Comparison of ENCODE assay signal across 17 cellular contexts in genomic region chr11:65814131-65814959, GRCh38. TPM values are rescaled to one million over a fixed set of nuclear protein-coding genes. Genes with fewer than 3 reads are reported as not detected.
A peak's percentile ranks its signal among the peaks of the same experiment; 100 is the strongest.
DNase-seq lines count a peak whose midpoint lies in the region; ATAC-seq, FAIRE-seq and TF ChIP-seq lines count a peak whose summit lies in the region.
"Had no signal": no experiment of that assay in that cellular context is flagged by ENCODE, and none has a peak within 500 bp of the region (broad histone marks: within the 10 kb centered on the region; RNA-seq: fewer than 3 reads in every experiment).

No MANE protein-coding gene starts in this region.

- H3K4me3 Mint-ChIP-seq in MCF 10A (ENCODE audit: unreplicated experiment) (no peak overlapping the region), type B pancreatic cell (no peak overlapping the region)
- H3K4me3 Mint-ChIP-seq in CD4-positive, alpha-beta T cell: no peak overlapping the region
- no peak overlapping the region for H3K4me3 Mint-ChIP-seq in stimulated activated naive B cell treated with anti-CD40 and anti-IgM and Interleukin-4, amounts not matched to agents 10 μg/mL and 1 μg/mL and 100 μg/mL, for 72 hours
- H3K4me3 Mint-ChIP-seq: activated T-helper 17 cell treated with anti-CD3 and anti-CD28 coated beads, Interleukin-2, amount 50 U/mL, for 72 hours; natural killer cell had no signal

- H3K27me3 Mint-ChIP-seq in MCF 10A (ENCODE audit: insufficient read depth, unreplicated experiment) (no peaks in the 10 kb centered on the region), type B pancreatic cell (no peaks in the 10 kb centered on the region)
- H3K27me3 Mint-ChIP-seq in CD4-positive, alpha-beta T cell: no peaks in the 10 kb centered on the region
- H3K27me3 Mint-ChIP-seq in stimulated activated naive B cell treated with anti-CD40 and anti-IgM and Interleukin-4, amounts not matched to agents 10 μg/mL and 1 μg/mL and 100 μg/mL, for 72 hours: no peaks in the 10 kb centered on the region
- H3K27me3 Mint-ChIP-seq: activated T-helper 17 cell treated with anti-CD3 and anti-CD28 coated beads, Interleukin-2, amount 50 U/mL, for 72 hours had no signal

- H3K36me3 Mint-ChIP-seq in MCF 10A (ENCODE audit: insufficient read depth, unreplicated experiment) (no peaks in the 10 kb centered on the region), type B pancreatic cell (no peaks in the 10 kb centered on the region)
- H3K36me3 Mint-ChIP-seq in CD4-positive, alpha-beta T cell (ENCODE audit: low read depth): no peaks in the 10 kb centered on the region
- H3K36me3 Mint-ChIP-seq in stimulated activated naive B cell treated with anti-CD40 and anti-IgM and Interleukin-4, amounts not matched to agents 10 μg/mL and 1 μg/mL and 100 μg/mL, for 72 hours: peaks cover 0 to 3% of the 10 kb centered on the region in 2 donors
- H3K36me3 Mint-ChIP-seq: natural killer cell had no signal

- TF ChIP-seq RAD21 in HepG2 (CRISPR knock-in tag; IDR thresholded peaks at IDR 0.05): no peak

- in situ Hi-C loops in HepG2 (cut with HindIII; ENCODE audit: extremely low pct_ligation_motif_present, low pct_unique_long_range_greater_than_20kb): loop anchor here (10.0 kb wide), 1 partner anchor 100 kb away; the partner anchor contains the start of gene KAT5

- H3K79me2 ChIP-seq in HepG2 (ENCODE audit: insufficient read depth, low read length): no peaks in the 10 kb centered on the region

- no peak for TF ChIP-seq EP300 in HepG2 (IDR thresholded peaks at IDR 0.05; ENCODE audit: low read depth in 2 of 2, low read length in 2 of 2)
- TF ChIP-seq EP300 in HepG2 (CRISPR knock-in tag; IDR thresholded peaks at IDR 0.05; ENCODE audit: borderline replicate concordance): no peak

- no peaks in the 10 kb centered on the region for H3K36me3 ChIP-seq in breast epithelium
- H3K36me3 ChIP-seq in body of pancreas (replicated peaks in 1 of 2; ENCODE audit: insufficient read depth in 1 of 2, low read depth in 2 of 2): no peaks in the 10 kb centered on the region
- H3K36me3 ChIP-seq in HepG2 (replicated peaks in 1 of 2; ENCODE audit: control insufficient read depth in 1 of 2, insufficient read depth in 2 of 2, low read length in 2 of 2): no peaks in the 10 kb centered on the region
- H3K36me3 ChIP-seq: uterus had no signal

- peak overlapping the region in 1 of 3 donors; percentile 16 for H3K4me3 ChIP-seq in breast epithelium
- H3K4me3 ChIP-seq in body of pancreas: no peak overlapping the region
- no peak overlapping the region for H3K4me3 ChIP-seq in HepG2 (replicated peaks in 1 of 3; ENCODE audit: insufficient read depth in 1 of 3, low read depth in 2 of 3, low read length in 3 of 3)
- H3K4me3 ChIP-seq: esophagus muscularis mucosa, uterus had no signal

- CTCF ChIA-PET in MCF 10A (lab: Yijun Ruan, JAX): interaction anchor here (0.6 to 4.1 kb wide), 3 partner anchors 35 to 268 kb away, joined by 3 to 21 read pairs (median 13); partner anchors contain the start of gene KAT5
- CTCF ChIA-PET in HepG2 (lab: Yijun Ruan, JAX; ENCODE audit: low intra/inter-chr PET ratio, low total read pairs): no interaction called here
- CTCF ChIA-PET in CD4-positive, alpha-beta T cell (lab: Charles Lee): interaction anchor here (1.0 kb wide), 1 partner anchor 37 kb away, joined by 3 read pairs; no protein-coding TSS in a partner anchor

- TF ChIP-seq CTCF in breast epithelium (IDR thresholded peaks at IDR 0.05): no peak
- no peak for TF ChIP-seq CTCF in MCF 10A (IDR thresholded peaks at IDR 0.05; ENCODE audit: unreplicated experiment)
- TF ChIP-seq CTCF in body of pancreas (IDR thresholded peaks at IDR 0.05): no peak
- no peak for TF ChIP-seq CTCF in HepG2 (CRISPR knock-in tag; IDR thresholded peaks at IDR 0.05)
- TF ChIP-seq CTCF in type B pancreatic cell (conservative IDR thresholded peaks at IDR 0.05): no peak
- no peak for TF ChIP-seq CTCF in CD4-positive, alpha-beta T cell (IDR thresholded peaks at IDR 0.05)

- POLR2A ChIA-PET in MCF 10A (lab: Yijun Ruan, JAX) (interaction anchor here (0.8 kb wide), 1 partner anchor 22 kb away, joined by 3 read pairs; no protein-coding TSS in a partner anchor), HepG2 (lab: Yijun Ruan, JAX) (no interaction called here)
- POLR2A ChIA-PET in CD4-positive, alpha-beta T cell (lab: Charles Lee): no interaction called here

- H3K27ac ChIP-seq in breast epithelium (peak overlapping the region; percentile 61 to 84), body of pancreas (no peak overlapping the region), HepG2 (ENCODE audit: extremely low read length, insufficient read depth, low read length) (no peak overlapping the region)
- H3K27ac ChIP-seq in CD4-positive, alpha-beta T cell (ENCODE audit: low read depth, low read length): no peak overlapping the region
- H3K27ac ChIP-seq: esophagus muscularis mucosa, uterus had no signal

- no peaks in the 10 kb centered on the region for H4K20me1 ChIP-seq in HepG2 (ENCODE audit: insufficient read depth, low read length)

- intact Hi-C loops in breast epithelium (cut with DNase I; ENCODE audit: low total_unique reads): loop anchor here (5.0 kb wide), 1 partner anchor 1708 kb away; the partner anchor contains the start of gene CABP2
- intact Hi-C loops in MCF 10A (cut with micrococcal nuclease): no loop called here
- intact Hi-C loops in body of pancreas (cut with DNase I): loop anchor here (5.0 kb wide), 1 partner anchor 37 kb away; no protein-coding TSS in a partner anchor
- intact Hi-C loops in HepG2 (cut with micrococcal nuclease; ENCODE audit: unreplicated experiment): no loop called here
- intact Hi-C loops in CD4-positive, alpha-beta T cell (cut with DNase I, micrococcal nuclease): no loop called here

- H3K4me2 ChIP-seq in HepG2 (ENCODE audit: low read depth, low read length): no peak overlapping the region

- BruUV-seq in MCF 10A (replicated peaks; lab: Mats Ljungman, UMichigan) (no TSS peak), HepG2 (replicated peaks; lab: Mats Ljungman, UMichigan) (no TSS peak)

- no peak for ATAC-seq in body of pancreas
- ATAC-seq in HepG2: no peak
- ATAC-seq in CD4-positive, alpha-beta T cell (ENCODE audit: poor library complexity): no peak
- ATAC-seq in stimulated activated naive B cell treated with anti-CD40 and anti-IgM and Interleukin-4, amounts not matched to agents 10 μg/mL and 1 μg/mL and 100 μg/mL, for 72 hours (replicated peaks): no peak
- ATAC-seq: activated T-helper 17 cell treated with anti-CD3 and anti-CD28 coated beads, Interleukin-2, amount 50 U/mL, for 72 hours; natural killer cell had no signal

- no peak overlapping the region for H3K9ac ChIP-seq in HepG2 (ENCODE audit: insufficient read depth, low read depth, low read length)

- no peaks in the 10 kb centered on the region for H3K9me3 ChIP-seq in breast epithelium
- H3K9me3 ChIP-seq in body of pancreas: no peaks in the 10 kb centered on the region
- H3K9me3 ChIP-seq in HepG2 (ENCODE audit: low read length): no peaks in the 10 kb centered on the region
- no peaks in the 10 kb centered on the region for H3K9me3 ChIP-seq in CD4-positive, alpha-beta T cell (ENCODE audit: control insufficient read depth, low read length)
- H3K9me3 ChIP-seq: esophagus muscularis mucosa, uterus had no signal

- H2AFZ ChIP-seq in HepG2 (ENCODE audit: low read length): no peak overlapping the region

- DNase-seq in breast epithelium (ENCODE audit: low spot score in 2 of 2) (peak in 1 of 2 donors; percentile 82), MCF 10A (ENCODE audit: unreplicated experiment) (no peak), body of pancreas (peak in 3 of 4 donors; percentile 50 to 62 (median 58)), HepG2 (ENCODE audit: low spot score) (no peak), type B pancreatic cell (ENCODE audit: extremely low spot score, unreplicated experiment) (no peak), cerebellar nuclear complex (lab: John Stamatoyannopoulos, UW) (no peak)
- DNase-seq in CD4-positive, alpha-beta T cell: no peak
- no peak for DNase-seq in stimulated activated naive B cell treated with anti-CD40 and anti-IgM and Interleukin-4, amounts not matched to agents 10 μg/mL and 1 μg/mL and 100 μg/mL, for 72 hours
- DNase-seq: activated CD4-positive, alpha-beta T cell treated with anti-CD3 and anti-CD28 coated beads, Interleukin-2, amount 50 U/mL, for 1 hour; natural killer cell; NCI-H1092 treated with DMSO at 0.1 percent for 48 hours; NCI-H748 treated with DMSO at 0.1 percent for 48 hours; T-helper 1 cell; uterus had no signal

- H3K9me3 Mint-ChIP-seq in MCF 10A (ENCODE audit: unreplicated experiment) (no peaks in the 10 kb centered on the region), type B pancreatic cell (no peaks in the 10 kb centered on the region)
- no peaks in the 10 kb centered on the region for H3K9me3 Mint-ChIP-seq in CD4-positive, alpha-beta T cell
- H3K9me3 Mint-ChIP-seq in stimulated activated naive B cell treated with anti-CD40 and anti-IgM and Interleukin-4, amounts not matched to agents 10 μg/mL and 1 μg/mL and 100 μg/mL, for 72 hours: no peaks in the 10 kb centered on the region
- H3K9me3 Mint-ChIP-seq: activated T-helper 17 cell treated with anti-CD3 and anti-CD28 coated beads, Interleukin-2, amount 50 U/mL, for 72 hours; natural killer cell had no signal

- peaks cover 0 to 14% of the 10 kb centered on the region in 2 donors for H3K4me1 ChIP-seq in breast epithelium
- H3K4me1 ChIP-seq in body of pancreas: peaks cover 15% of the 10 kb centered on the region
- H3K4me1 ChIP-seq in HepG2 (ENCODE audit: insufficient read depth, low read length): peaks cover 15% of the 10 kb centered on the region
- H3K4me1 ChIP-seq: uterus had no signal

- H3K27ac Mint-ChIP-seq in MCF 10A (ENCODE audit: low read depth, unreplicated experiment) (no peak overlapping the region), type B pancreatic cell (peak overlapping the region; percentile 85)
- H3K27ac Mint-ChIP-seq in CD4-positive, alpha-beta T cell: no peak overlapping the region
- no peak overlapping the region for H3K27ac Mint-ChIP-seq in stimulated activated naive B cell treated with anti-CD40 and anti-IgM and Interleukin-4, amounts not matched to agents 10 μg/mL and 1 μg/mL and 100 μg/mL, for 72 hours
- H3K27ac Mint-ChIP-seq: activated T-helper 17 cell treated with anti-CD3 and anti-CD28 coated beads, Interleukin-2, amount 50 U/mL, for 72 hours had no signal

- H3K27me3 ChIP-seq in breast epithelium (no peaks in the 10 kb centered on the region), body of pancreas (no peaks in the 10 kb centered on the region), HepG2 (ENCODE audit: control insufficient read depth in 1 of 2, insufficient read depth in 2 of 2, low read length in 2 of 2) (peaks cover 4 to 37% of the 10 kb centered on the region in 2 experiments; a peak in 3 of 5 replicates)
- no peaks in the 10 kb centered on the region for H3K27me3 ChIP-seq in CD4-positive, alpha-beta T cell (ENCODE audit: control insufficient read depth, insufficient read depth, low read length)
- H3K27me3 ChIP-seq: esophagus muscularis mucosa, uterus had no signal

- 50 to 69% methylated on average over 15 to 18 of the region's 18 CpGs for WGBS in body of pancreas, 2 donors
- 61% methylated on average over 17 of the region's 18 CpGs for WGBS in HepG2 (ENCODE audit: low lambda C conversion rate)

- no peak for FAIRE-seq in HepG2 (lab: Jason Lieb, UNC)

- H3K4me1 Mint-ChIP-seq in MCF 10A (ENCODE audit: insufficient read depth, unreplicated experiment) (peaks cover 8% of the 10 kb centered on the region), type B pancreatic cell (ENCODE audit: unreplicated experiment) (peaks cover 29% of the 10 kb centered on the region)
- peaks cover 11% of the 10 kb centered on the region for H3K4me1 Mint-ChIP-seq in CD4-positive, alpha-beta T cell (ENCODE audit: low read depth)
- peaks cover 17 to 29% of the 10 kb centered on the region in 2 donors for H3K4me1 Mint-ChIP-seq in stimulated activated naive B cell treated with anti-CD40 and anti-IgM and Interleukin-4, amounts not matched to agents 10 μg/mL and 1 μg/mL and 100 μg/mL, for 72 hours
- H3K4me1 Mint-ChIP-seq: activated T-helper 17 cell treated with anti-CD3 and anti-CD28 coated beads, Interleukin-2, amount 50 U/mL, for 72 hours had no signal

- TF ChIP-seq POLR2A in breast epithelium (IDR thresholded peaks at IDR 0.05): no peak
- no peak for TF ChIP-seq POLR2A in body of pancreas (IDR thresholded peaks at IDR 0.05)
- no peak for TF ChIP-seq POLR2A in HepG2 (IDR thresholded peaks at IDR 0.05; ENCODE audit: insufficient read depth in 1 of 2, low read depth in 2 of 2, low read length in 2 of 2)

RNA-seq across cellular contexts. Expression of gene SNX32, which starts 19.4 kb away (rescaled TPM):
- total RNA-seq in breast epithelium (1 to 10 TPM in 1 of 3 donors, under 1 TPM in 2; 0.15 to 2.3 (median 0.48) TPM), MCF 10A (2022) (not detected in 2 replicates), body of pancreas (under 1 TPM in 1 of 2 donors, not detected in 1; 0.26 TPM), HepG2 (2016; rRNA removed; fragmentation: Illumina TruSeq; extraction: Trizol) (0.09 TPM in 1 of 2 replicates, not detected in the other), type B pancreatic cell (ENCODE audit: low replicate concordance) (0.76 and 4.2 TPM in 2 replicates)
- total RNA-seq in HepG2 (2016; cell fraction: cytosol; rRNA removed; fragmentation: Illumina TruSeq; extraction: Trizol; ENCODE audit: low read depth): not detected in 2 replicates
- total RNA-seq in HepG2 (2016; cell fraction: insoluble cytoplasmic fraction; rRNA removed; fragmentation: Illumina TruSeq; extraction: Trizol): 0.17 TPM in 1 of 2 replicates, not detected in the other
- total RNA-seq in HepG2 (2016; cell fraction: membrane; rRNA removed; fragmentation: Illumina TruSeq; extraction: Trizol): not detected in 2 replicates
- 0.16 TPM in 1 of 2 replicates, not detected in the other for total RNA-seq in HepG2 (2016; cell fraction: nucleus; rRNA removed; fragmentation: Illumina TruSeq; extraction: Trizol)
- 0.29 and 0.34 TPM in 2 replicates for polyA plus RNA-seq in HepG2 (2011; rRNA removed)
- polyA plus RNA-seq in HepG2 (2011; cell fraction: cytosol; rRNA removed): 0.08 and 0.30 TPM in 2 replicates
- 4.2 and 5.7 TPM in 2 replicates for polyA plus RNA-seq in HepG2 (2011; cell fraction: nucleus; rRNA removed)
- 0.19 and 0.35 TPM in 2 replicates for polyA plus RNA-seq in HepG2 (2012)
- polyA plus RNA-seq in HepG2 (2016; cell fraction: cytosol; fragmentation: Illumina TruSeq; extraction: Trizol; ENCODE audit: low read depth): 0.17 TPM in 1 of 2 replicates, not detected in the other
- polyA plus RNA-seq in HepG2 (2016; cell fraction: insoluble cytoplasmic fraction; fragmentation: Illumina TruSeq; extraction: Trizol; ENCODE audit: low read depth): 0.19 TPM in 1 of 2 replicates, not detected in the other
- 0.08 and 0.22 TPM in 2 replicates for polyA plus RNA-seq in HepG2 (2016; cell fraction: membrane; fragmentation: Illumina TruSeq; extraction: Trizol; ENCODE audit: low read depth)
- 0.52 and 0.55 TPM in 2 replicates for polyA plus RNA-seq in HepG2 (2016; cell fraction: nucleus; fragmentation: Illumina TruSeq; extraction: Trizol; ENCODE audit: insufficient read depth, low read depth)
- polyA minus RNA-seq in HepG2 (2011; rRNA and poly(A)+ RNA removed; ENCODE audit: low replicate concordance): 0.30 and 0.86 TPM in 2 replicates
- not detected in 2 replicates for polyA minus RNA-seq in HepG2 (2011; cell fraction: cytosol; rRNA and poly(A)+ RNA removed)
- polyA minus RNA-seq in HepG2 (2011; cell fraction: nucleus; rRNA and poly(A)+ RNA removed): 0.75 and 1.4 TPM in 2 replicates
- total RNA-seq in CD4-positive, alpha-beta T cell: under 1 TPM; 0.33 to 0.61 TPM

RNA-seq across cellular contexts. Expression of gene OVOL1, which starts 27.5 kb away (rescaled TPM):
- total RNA-seq in breast epithelium (1 to 10 TPM in 2 of 3 donors, not detected in 1; 3.6 to 5.1 TPM), MCF 10A (2022) (not detected in 2 replicates), body of pancreas (1 to 10 TPM in 1 of 2 donors, under 1 TPM in 1; 0.78 to 1.3 TPM), HepG2 (2016; rRNA removed; fragmentation: Illumina TruSeq; extraction: Trizol) (not detected in 2 replicates), type B pancreatic cell (ENCODE audit: low replicate concordance) (7.7 and 39.8 TPM in 2 replicates)
- not detected in 2 replicates for total RNA-seq in HepG2 (2016; cell fraction: cytosol; rRNA removed; fragmentation: Illumina TruSeq; extraction: Trizol; ENCODE audit: low read depth)
- total RNA-seq in HepG2 (2016; cell fraction: insoluble cytoplasmic fraction; rRNA removed; fragmentation: Illumina TruSeq; extraction: Trizol): not detected in 2 replicates
- not detected in 2 replicates for total RNA-seq in HepG2 (2016; cell fraction: membrane; rRNA removed; fragmentation: Illumina TruSeq; extraction: Trizol)
- total RNA-seq in HepG2 (2016; cell fraction: nucleus; rRNA removed; fragmentation: Illumina TruSeq; extraction: Trizol): not detected in 2 replicates
- 0.01 and 0.04 TPM in 2 replicates for polyA plus RNA-seq in HepG2 (2011; rRNA removed)
- polyA plus RNA-seq in HepG2 (2011; cell fraction: cytosol; rRNA removed): not detected in 2 replicates
- 0.03 TPM in 1 of 2 replicates, not detected in the other for polyA plus RNA-seq in HepG2 (2011; cell fraction: nucleus; rRNA removed)
- not detected in 2 replicates for polyA plus RNA-seq in HepG2 (2012)
- polyA plus RNA-seq in HepG2 (2016; cell fraction: cytosol; fragmentation: Illumina TruSeq; extraction: Trizol; ENCODE audit: low read depth): not detected in 2 replicates
- polyA plus RNA-seq in HepG2 (2016; cell fraction: insoluble cytoplasmic fraction; fragmentation: Illumina TruSeq; extraction: Trizol; ENCODE audit: low read depth): not detected in 2 replicates
- polyA plus RNA-seq in HepG2 (2016; cell fraction: membrane; fragmentation: Illumina TruSeq; extraction: Trizol; ENCODE audit: low read depth): not detected in 2 replicates
- polyA plus RNA-seq in HepG2 (2016; cell fraction: nucleus; fragmentation: Illumina TruSeq; extraction: Trizol; ENCODE audit: insufficient read depth, low read depth): not detected in 2 replicates
- not detected in 2 replicates for polyA minus RNA-seq in HepG2 (2011; rRNA and poly(A)+ RNA removed; ENCODE audit: low replicate concordance)
- polyA minus RNA-seq in HepG2 (2011; cell fraction: cytosol; rRNA and poly(A)+ RNA removed): not detected in 2 replicates
- not detected in 2 replicates for polyA minus RNA-seq in HepG2 (2011; cell fraction: nucleus; rRNA and poly(A)+ RNA removed)
- total RNA-seq in CD4-positive, alpha-beta T cell: under 1 TPM; 0.20 to 0.52 TPM
- total RNA-seq: A673, esophagus muscularis mucosa had no signal

RNA-seq across cellular contexts. Expression of gene AP5B1, which starts 33.6 kb away (rescaled TPM):
- total RNA-seq in breast epithelium (10 to 100 TPM; 15.5 to 19.3 (median 17.6) TPM), MCF 10A (2022) (12.9 and 14.4 TPM in 2 replicates), body of pancreas (10 to 100 TPM; 18.2 to 33.9 TPM), HepG2 (2016; rRNA removed; fragmentation: Illumina TruSeq; extraction: Trizol) (3.8 and 4.4 TPM in 2 replicates), type B pancreatic cell (ENCODE audit: low replicate concordance) (16.6 and 38.9 TPM in 2 replicates)
- 0.44 and 0.61 TPM in 2 replicates for total RNA-seq in HepG2 (2016; cell fraction: cytosol; rRNA removed; fragmentation: Illumina TruSeq; extraction: Trizol; ENCODE audit: low read depth)
- total RNA-seq in HepG2 (2016; cell fraction: insoluble cytoplasmic fraction; rRNA removed; fragmentation: Illumina TruSeq; extraction: Trizol): 2.9 and 4.5 TPM in 2 replicates
- total RNA-seq in HepG2 (2016; cell fraction: membrane; rRNA removed; fragmentation: Illumina TruSeq; extraction: Trizol): 2.0 and 2.1 TPM in 2 replicates
- 2.9 and 3.7 TPM in 2 replicates for total RNA-seq in HepG2 (2016; cell fraction: nucleus; rRNA removed; fragmentation: Illumina TruSeq; extraction: Trizol)
- polyA plus RNA-seq in HepG2 (2011; rRNA removed): 1.7 and 2.8 TPM in 2 replicates
- polyA plus RNA-seq in HepG2 (2011; cell fraction: cytosol; rRNA removed): 1.6 and 2.5 TPM in 2 replicates
- polyA plus RNA-seq in HepG2 (2011; cell fraction: nucleus; rRNA removed): 6.0 and 6.2 TPM in 2 replicates
- 1.2 and 2.4 TPM in 2 replicates for polyA plus RNA-seq in HepG2 (2012)
- 0.25 and 0.27 TPM in 2 replicates for polyA plus RNA-seq in HepG2 (2016; cell fraction: cytosol; fragmentation: Illumina TruSeq; extraction: Trizol; ENCODE audit: low read depth)
- 2.6 and 2.7 TPM in 2 replicates for polyA plus RNA-seq in HepG2 (2016; cell fraction: insoluble cytoplasmic fraction; fragmentation: Illumina TruSeq; extraction: Trizol; ENCODE audit: low read depth)
- 0.78 and 0.94 TPM in 2 replicates for polyA plus RNA-seq in HepG2 (2016; cell fraction: membrane; fragmentation: Illumina TruSeq; extraction: Trizol; ENCODE audit: low read depth)
- polyA plus RNA-seq in HepG2 (2016; cell fraction: nucleus; fragmentation: Illumina TruSeq; extraction: Trizol; ENCODE audit: insufficient read depth, low read depth): 4.3 and 4.6 TPM in 2 replicates
- 9.8 and 22.8 TPM in 2 replicates for polyA minus RNA-seq in HepG2 (2011; rRNA and poly(A)+ RNA removed; ENCODE audit: low replicate concordance)
- 3.4 and 4.2 TPM in 2 replicates for polyA minus RNA-seq in HepG2 (2011; cell fraction: cytosol; rRNA and poly(A)+ RNA removed)
- polyA minus RNA-seq in HepG2 (2011; cell fraction: nucleus; rRNA and poly(A)+ RNA removed): 4.9 and 5.1 TPM in 2 replicates
- total RNA-seq in CD4-positive, alpha-beta T cell: 10 to 100 TPM; 12.7 to 12.8 TPM

RNA-seq across cellular contexts. Expression of gene CFL1, which starts 43.6 kb away (rescaled TPM):
- total RNA-seq in breast epithelium (100 to 1,000 TPM; 407 to 564 (median 453) TPM), MCF 10A (2022) (589 and 611 TPM in 2 replicates), body of pancreas (100 to 1,000 TPM; 190 to 412 TPM), HepG2 (2016; rRNA removed; fragmentation: Illumina TruSeq; extraction: Trizol) (383 and 458 TPM in 2 replicates), type B pancreatic cell (ENCODE audit: low replicate concordance) (947 and 981 TPM in 2 replicates)
- total RNA-seq in HepG2 (2016; cell fraction: cytosol; rRNA removed; fragmentation: Illumina TruSeq; extraction: Trizol; ENCODE audit: low read depth): 49.6 and 56.4 TPM in 2 replicates
- 365 and 431 TPM in 2 replicates for total RNA-seq in HepG2 (2016; cell fraction: insoluble cytoplasmic fraction; rRNA removed; fragmentation: Illumina TruSeq; extraction: Trizol)
- total RNA-seq in HepG2 (2016; cell fraction: membrane; rRNA removed; fragmentation: Illumina TruSeq; extraction: Trizol): 92.4 and 99.4 TPM in 2 replicates
- 154 and 171 TPM in 2 replicates for total RNA-seq in HepG2 (2016; cell fraction: nucleus; rRNA removed; fragmentation: Illumina TruSeq; extraction: Trizol)
- 347 and 379 TPM in 2 replicates for polyA plus RNA-seq in HepG2 (2011; rRNA removed)
- 649 and 884 TPM in 2 replicates for polyA plus RNA-seq in HepG2 (2011; cell fraction: cytosol; rRNA removed)
- 218 and 244 TPM in 2 replicates for polyA plus RNA-seq in HepG2 (2011; cell fraction: nucleus; rRNA removed)
- polyA plus RNA-seq in HepG2 (2012): 289 and 295 TPM in 2 replicates
- 112 and 116 TPM in 2 replicates for polyA plus RNA-seq in HepG2 (2016; cell fraction: cytosol; fragmentation: Illumina TruSeq; extraction: Trizol; ENCODE audit: low read depth)
- 879 and 1,116 TPM in 2 replicates for polyA plus RNA-seq in HepG2 (2016; cell fraction: insoluble cytoplasmic fraction; fragmentation: Illumina TruSeq; extraction: Trizol; ENCODE audit: low read depth)
- 173 and 178 TPM in 2 replicates for polyA plus RNA-seq in HepG2 (2016; cell fraction: membrane; fragmentation: Illumina TruSeq; extraction: Trizol; ENCODE audit: low read depth)
- polyA plus RNA-seq in HepG2 (2016; cell fraction: nucleus; fragmentation: Illumina TruSeq; extraction: Trizol; ENCODE audit: insufficient read depth, low read depth): 427 and 437 TPM in 2 replicates
- polyA minus RNA-seq in HepG2 (2011; rRNA and poly(A)+ RNA removed; ENCODE audit: low replicate concordance): 360 and 1,083 TPM in 2 replicates
- 284 and 320 TPM in 2 replicates for polyA minus RNA-seq in HepG2 (2011; cell fraction: cytosol; rRNA and poly(A)+ RNA removed)
- polyA minus RNA-seq in HepG2 (2011; cell fraction: nucleus; rRNA and poly(A)+ RNA removed): 153 and 218 TPM in 2 replicates
- total RNA-seq in CD4-positive, alpha-beta T cell: 100 to 1,000 TPM; 322 to 331 TPM

RNA-seq across cellular contexts. Expression of gene MUS81, which starts 45.9 kb away (rescaled TPM):
- total RNA-seq in breast epithelium (10 to 100 TPM; 29.8 to 44.6 (median 42.9) TPM), MCF 10A (2022) (59.0 and 77.6 TPM in 2 replicates), body of pancreas (10 to 100 TPM; 38.2 to 40.5 TPM), HepG2 (2016; rRNA removed; fragmentation: Illumina TruSeq; extraction: Trizol) (13.2 and 25.6 TPM in 2 replicates), type B pancreatic cell (ENCODE audit: low replicate concordance) (67.9 and 72.4 TPM in 2 replicates)
- 9.1 and 9.8 TPM in 2 replicates for total RNA-seq in HepG2 (2016; cell fraction: cytosol; rRNA removed; fragmentation: Illumina TruSeq; extraction: Trizol; ENCODE audit: low read depth)
- total RNA-seq in HepG2 (2016; cell fraction: insoluble cytoplasmic fraction; rRNA removed; fragmentation: Illumina TruSeq; extraction: Trizol): 10.0 and 23.4 TPM in 2 replicates
- total RNA-seq in HepG2 (2016; cell fraction: membrane; rRNA removed; fragmentation: Illumina TruSeq; extraction: Trizol): 9.8 and 11.9 TPM in 2 replicates
- 33.1 and 33.6 TPM in 2 replicates for total RNA-seq in HepG2 (2016; cell fraction: nucleus; rRNA removed; fragmentation: Illumina TruSeq; extraction: Trizol)
- polyA plus RNA-seq in HepG2 (2011; rRNA removed): 30.2 and 43.6 TPM in 2 replicates
- polyA plus RNA-seq in HepG2 (2011; cell fraction: cytosol; rRNA removed): 9.6 and 15.1 TPM in 2 replicates
- 256 and 293 TPM in 2 replicates for polyA plus RNA-seq in HepG2 (2011; cell fraction: nucleus; rRNA removed)
- polyA plus RNA-seq in HepG2 (2012): 17.9 and 34.3 TPM in 2 replicates
- polyA plus RNA-seq in HepG2 (2016; cell fraction: cytosol; fragmentation: Illumina TruSeq; extraction: Trizol; ENCODE audit: low read depth): 5.3 and 7.5 TPM in 2 replicates
- 10.0 and 14.2 TPM in 2 replicates for polyA plus RNA-seq in HepG2 (2016; cell fraction: insoluble cytoplasmic fraction; fragmentation: Illumina TruSeq; extraction: Trizol; ENCODE audit: low read depth)
- polyA plus RNA-seq in HepG2 (2016; cell fraction: membrane; fragmentation: Illumina TruSeq; extraction: Trizol; ENCODE audit: low read depth): 9.0 and 9.4 TPM in 2 replicates
- polyA plus RNA-seq in HepG2 (2016; cell fraction: nucleus; fragmentation: Illumina TruSeq; extraction: Trizol; ENCODE audit: insufficient read depth, low read depth): 70.1 TPM in 2 replicates
- polyA minus RNA-seq in HepG2 (2011; rRNA and poly(A)+ RNA removed; ENCODE audit: low replicate concordance): 21.4 and 58.7 TPM in 2 replicates
- polyA minus RNA-seq in HepG2 (2011; cell fraction: cytosol; rRNA and poly(A)+ RNA removed): 5.5 and 5.8 TPM in 2 replicates
- polyA minus RNA-seq in HepG2 (2011; cell fraction: nucleus; rRNA and poly(A)+ RNA removed): 60.9 and 66.5 TPM in 2 replicates
- total RNA-seq in CD4-positive, alpha-beta T cell: 10 to 100 TPM; 37.7 to 39.2 TPM

Comparison
In these comparisons a context has a peak if more than half of its experiments do, and no peak if none do; other contexts are left out.
1. intact Hi-C loops: an anchor here in breast epithelium (5.0 kb wide) and body of pancreas (5.0 kb wide); none called in MCF 10A, HepG2 and CD4-positive, alpha-beta T cell.
2. DNase-seq: peak in body of pancreas (3 of 4); none in MCF 10A (single experiment), HepG2 (single experiment), type B pancreatic cell (single experiment), CD4-positive, alpha-beta T cell (0 of 10), stimulated activated naive B cell treated with anti-CD40 and anti-IgM and Interleukin-4, amounts not matched to agents 10 μg/mL and 1 μg/mL and 100 μg/mL, for 72 hours (single experiment) and cerebellar nuclear complex (0 of 2).
3. H3K27ac ChIP-seq: peak in breast epithelium (2 of 2); none in body of pancreas (0 of 4), HepG2 (single experiment) and CD4-positive, alpha-beta T cell (single experiment).